Comparison of ENCODE assay signal across 8 cellular contexts in genomic region chr12:44875417-44875953, GRCh38. TPM values are rescaled to one million over a fixed set of nuclear protein-coding genes. Genes with fewer than 3 reads are reported as not detected.
DNase-seq lines count a peak whose midpoint lies in the region; ATAC-seq and TF ChIP-seq lines count a peak whose summit lies in the region.

No MANE protein-coding gene starts in this region.

- TF ChIP-seq CTCF in chondrocyte (IDR thresholded peaks at IDR 0.05) (no peak), mesothelial cell of epicardium (IDR thresholded peaks at IDR 0.05; ENCODE audit: unreplicated experiment) (no peak), upper lobe of left lung (IDR thresholded peaks at IDR 0.05) (no peak)

- 1 to 5% methylated on average over 25 to 27 of the region's 27 CpGs for WGBS in upper lobe of left lung, 2 donors

- DNase-seq in AG08396 (ENCODE audit: low spot score) (peak; percentile 9), SK-N-MC (ENCODE audit: low read depth, low spot score) (no peak), chondrocyte (ENCODE audit: low spot score) (no peak), mesothelial cell of epicardium (ENCODE audit: low spot score in 2 of 2, unreplicated experiment in 2 of 2) (no peak), upper lobe of left lung (peak in 1 of 2 donors; percentile 44), CD1c-positive myeloid dendritic cell (ENCODE audit: extremely low spot score) (no peak)

- H3K27ac ChIP-seq in SK-N-MC (no peak overlapping the region), upper lobe of left lung (no peak overlapping the region)

- H3K36me3 Mint-ChIP-seq in chondrocyte (ENCODE audit: low read depth): no peaks in the 10 kb centered on the region
- H3K36me3 Mint-ChIP-seq in mesothelial cell of epicardium: no peaks in the 10 kb centered on the region

- no peaks in the 10 kb centered on the region for H3K9me3 ChIP-seq in SK-N-MC (ENCODE audit: low read depth, low read length)
- H3K9me3 ChIP-seq in upper lobe of left lung: no peaks in the 10 kb centered on the region

- H3K4me1 Mint-ChIP-seq in chondrocyte (ENCODE audit: low read depth): peaks cover 20% of the 10 kb centered on the region
- H3K4me1 Mint-ChIP-seq in mesothelial cell of epicardium: peaks cover 20% of the 10 kb centered on the region

- no peak for TF ChIP-seq EP300 in upper lobe of left lung (IDR thresholded peaks at IDR 0.05)

- H3K4me3 ChIP-seq in SK-N-MC (peak overlapping the region; percentile 80), upper lobe of left lung (peak overlapping the region in 3 of 4 donors; percentile 48 to 61 (median 57))

- peak; percentile 16 for ATAC-seq in GM21360 (IDR thresholded peaks at IDR 0.05; ENCODE audit: unreplicated experiment)
- ATAC-seq in upper lobe of left lung (ENCODE audit: low FRiP score in 2 of 2): peak; percentile 15 to 25
- no peak for ATAC-seq in HG02981 (IDR thresholded peaks at IDR 0.05; ENCODE audit: unreplicated experiment)

- 0 out of 2 replicates have a peak, but pooled peaks cover under 1% of the 10 kb centered on the region for H3K36me3 ChIP-seq in SK-N-MC (ENCODE audit: insufficient read depth, low read length)
- no peaks in the 10 kb centered on the region for H3K36me3 ChIP-seq in upper lobe of left lung

- peaks cover 0 to 19% (median 10%) of the 10 kb centered on the region in 4 donors for H3K27me3 ChIP-seq in upper lobe of left lung

- H3K27ac Mint-ChIP-seq in chondrocyte (ENCODE audit: unreplicated experiment) (no peak overlapping the region), mesothelial cell of epicardium (no peak overlapping the region)

- H3K27me3 Mint-ChIP-seq in chondrocyte (ENCODE audit: low read depth) (peaks cover 58% of the 10 kb centered on the region), mesothelial cell of epicardium (ENCODE audit: low read depth) (peaks cover 86% of the 10 kb centered on the region)

- H3K4me1 ChIP-seq in upper lobe of left lung: peaks cover 22 to 26% (median 24%) of the 10 kb centered on the region in 4 donors

- H3K9me3 Mint-ChIP-seq in chondrocyte (ENCODE audit: low read depth): peaks cover 18% of the 10 kb centered on the region
- peaks cover 27% of the 10 kb centered on the region for H3K9me3 Mint-ChIP-seq in mesothelial cell of epicardium

- peak overlapping the region; percentile 75 for H3K4me3 Mint-ChIP-seq in chondrocyte (ENCODE audit: unreplicated experiment)
- peak overlapping the region; percentile 76 for H3K4me3 Mint-ChIP-seq in mesothelial cell of epicardium

- H3K9ac ChIP-seq in SK-N-MC (ENCODE audit: insufficient read length): peak overlapping the region; percentile 74

- no peak for TF ChIP-seq POLR2A in upper lobe of left lung (IDR thresholded peaks at IDR 0.05)

RNA-seq across cellular contexts. Expression of gene NELL2, which starts 0.6 kb away (rescaled TPM):
- total RNA-seq in chondrocyte (not detected in 3 replicates), mesothelial cell of epicardium (1.9 to 2.3 TPM (median 2.1 TPM) in 3 replicates), upper lobe of left lung (10 to 100 TPM in 2 of 6 donors, 1 to 10 TPM in 4; 1.1 to 19.3 (median 4.2) TPM)
